In the genomic region with DNA sequence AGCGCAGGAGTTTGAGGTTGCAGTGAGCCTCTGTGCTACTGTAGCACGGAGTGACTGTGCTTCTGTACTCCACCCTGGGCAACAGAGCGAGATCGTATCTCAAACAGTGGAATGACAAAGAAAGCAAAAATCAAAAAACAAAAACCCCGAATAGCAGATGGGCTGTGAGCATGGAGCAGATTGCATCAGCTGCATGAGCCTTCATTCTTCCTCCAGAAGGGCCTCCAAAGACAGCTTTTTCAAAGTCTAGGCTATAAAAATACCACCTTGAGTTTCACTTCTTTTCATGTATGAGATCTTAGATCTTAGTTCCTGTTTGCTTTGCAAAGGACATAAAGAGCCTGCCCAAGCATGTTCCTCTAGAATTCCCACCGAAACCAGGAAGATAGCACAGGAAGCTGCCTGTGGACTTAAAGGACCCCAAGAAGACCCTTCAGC, we compare ENCODE assay signal across 10 cellular contexts. TPM values are rescaled to one million over a fixed set of nuclear protein-coding genes. Genes with fewer than 3 reads are reported as not detected.
DNase-seq lines count a peak whose midpoint lies in the region; ATAC-seq and TF ChIP-seq lines count a peak whose summit lies in the region.
"Had no signal": no experiment of that assay in that cellular context is flagged by ENCODE, and none has a peak within 500 bp of the region (broad histone marks: within the 10 kb centered on the region; RNA-seq: fewer than 3 reads in every experiment).

No MANE protein-coding gene starts in this region.

- CTCF ChIA-PET in CD4-positive, alpha-beta T cell (lab: Charles Lee) = no interaction called here
- CTCF ChIA-PET in activated CD8-positive, alpha-beta T cell treated with anti-CD3 and anti-CD28 coated beads, Interleukin-2, amount 10 ng/mL, durations not matched to agents 7 days and 5 days (lab: Charles Lee) = interaction anchor here (0.7 to 2.3 kb wide), 9 partner anchors 9 to 427 kb away, joined by 3 to 10 read pairs (median 4); partner anchors contain the start of gene ARL15
- CTCF ChIA-PET in activated CD8-positive, alpha-beta memory T cell treated with anti-CD3 and anti-CD28 coated beads, Interleukin-2, amount 10 ng/mL, durations not matched to agents 7 days and 5 days (lab: Charles Lee) = interaction anchor here (1.3 to 1.4 kb wide), 2 partner anchors 47 to 197 kb away, joined by 3 read pairs; no protein-coding TSS in a partner anchor

- TF ChIP-seq CTCF in CD4-positive, alpha-beta T cell (IDR thresholded peaks at IDR 0.05) = no peak

- no peaks in the 10 kb centered on the region for H3K9me3 Mint-ChIP-seq in CD4-positive, alpha-beta T cell
- H3K9me3 Mint-ChIP-seq in activated CD8-positive, alpha-beta T cell treated with anti-CD3 and anti-CD28 coated beads, Interleukin-2, amount 10 ng/mL, durations not matched to agents 7 days and 5 days (ENCODE audit: insufficient read depth) = no peaks in the 10 kb centered on the region
- no peaks in the 10 kb centered on the region for H3K9me3 Mint-ChIP-seq in activated CD8-positive, alpha-beta memory T cell treated with anti-CD3 and anti-CD28 coated beads, Interleukin-2, amount 10 ng/mL, durations not matched to agents 7 days and 5 days (ENCODE audit: low read depth)
- H3K9me3 Mint-ChIP-seq: neural crest cell had no signal

- H3K27me3 Mint-ChIP-seq in CD4-positive, alpha-beta T cell = no peaks in the 10 kb centered on the region
- peaks cover 2% of the 10 kb centered on the region for H3K27me3 Mint-ChIP-seq in activated CD8-positive, alpha-beta T cell treated with anti-CD3 and anti-CD28 coated beads, Interleukin-2, amount 10 ng/mL, durations not matched to agents 7 days and 5 days (ENCODE audit: low read depth)
- peaks cover 12% of the 10 kb centered on the region for H3K27me3 Mint-ChIP-seq in activated CD8-positive, alpha-beta memory T cell treated with anti-CD3 and anti-CD28 coated beads, Interleukin-2, amount 10 ng/mL, durations not matched to agents 7 days and 5 days

- H3K27ac Mint-ChIP-seq in CD4-positive, alpha-beta T cell = peak overlapping the region; percentile 40
- H3K27ac Mint-ChIP-seq in activated CD8-positive, alpha-beta T cell treated with anti-CD3 and anti-CD28 coated beads, Interleukin-2, amount 10 ng/mL, durations not matched to agents 7 days and 5 days = peak overlapping the region; percentile 76
- no peak overlapping the region for H3K27ac Mint-ChIP-seq in activated CD8-positive, alpha-beta memory T cell treated with anti-CD3 and anti-CD28 coated beads, Interleukin-2, amount 10 ng/mL, durations not matched to agents 7 days and 5 days

- no peaks in the 10 kb centered on the region for H3K27me3 ChIP-seq in CD4-positive, alpha-beta T cell (ENCODE audit: control insufficient read depth, insufficient read depth, low read length)

- peak overlapping the region; percentile 15 for H3K27ac ChIP-seq in CD4-positive, alpha-beta T cell (ENCODE audit: low read depth, low read length)

- no peaks in the 10 kb centered on the region for H3K36me3 Mint-ChIP-seq in CD4-positive, alpha-beta T cell (ENCODE audit: low read depth)
- no peaks in the 10 kb centered on the region for H3K36me3 Mint-ChIP-seq in activated CD8-positive, alpha-beta T cell treated with anti-CD3 and anti-CD28 coated beads, Interleukin-2, amount 10 ng/mL, durations not matched to agents 7 days and 5 days (ENCODE audit: low read depth)
- no peaks in the 10 kb centered on the region for H3K36me3 Mint-ChIP-seq in activated CD8-positive, alpha-beta memory T cell treated with anti-CD3 and anti-CD28 coated beads, Interleukin-2, amount 10 ng/mL, durations not matched to agents 7 days and 5 days

- H3K4me1 Mint-ChIP-seq in CD4-positive, alpha-beta T cell (ENCODE audit: low read depth) = peaks cover 26% of the 10 kb centered on the region
- peaks cover 17% of the 10 kb centered on the region for H3K4me1 Mint-ChIP-seq in activated CD8-positive, alpha-beta T cell treated with anti-CD3 and anti-CD28 coated beads, Interleukin-2, amount 10 ng/mL, durations not matched to agents 7 days and 5 days (ENCODE audit: low read depth)
- peaks cover 4% of the 10 kb centered on the region for H3K4me1 Mint-ChIP-seq in activated CD8-positive, alpha-beta memory T cell treated with anti-CD3 and anti-CD28 coated beads, Interleukin-2, amount 10 ng/mL, durations not matched to agents 7 days and 5 days
- H3K4me1 Mint-ChIP-seq: neural crest cell had no signal

- H3K4me3 Mint-ChIP-seq in CD4-positive, alpha-beta T cell = peak overlapping the region; percentile 34
- no peak overlapping the region for H3K4me3 Mint-ChIP-seq in activated CD8-positive, alpha-beta T cell treated with anti-CD3 and anti-CD28 coated beads, Interleukin-2, amount 10 ng/mL, durations not matched to agents 7 days and 5 days
- H3K4me3 Mint-ChIP-seq in activated CD8-positive, alpha-beta memory T cell treated with anti-CD3 and anti-CD28 coated beads, Interleukin-2, amount 10 ng/mL, durations not matched to agents 7 days and 5 days = no peak overlapping the region
- H3K4me3 Mint-ChIP-seq: neural crest cell had no signal

- H3K9me3 ChIP-seq in CD4-positive, alpha-beta T cell (ENCODE audit: control insufficient read depth, low read length) = no peaks in the 10 kb centered on the region

- POLR2A ChIA-PET in CD4-positive, alpha-beta T cell (lab: Charles Lee) = interaction anchor here (0.7 to 1.3 kb wide), 4 partner anchors 13 to 1408 kb away, joined by 3 to 6 read pairs (median 4); partner anchors contain the start of genes ARL15 and SNX18
- POLR2A ChIA-PET in activated CD8-positive, alpha-beta T cell treated with anti-CD3 and anti-CD28 coated beads, Interleukin-2, amount 10 ng/mL, durations not matched to agents 7 days and 5 days (lab: Charles Lee) = no interaction called here

- intact Hi-C loops in CD4-positive, alpha-beta T cell (cut with DNase I, micrococcal nuclease) = no loop called here

- peak; percentile 49 for ATAC-seq in CD4-positive, alpha-beta T cell (ENCODE audit: poor library complexity)
- peak; percentile 89 for ATAC-seq in GM19395 (IDR thresholded peaks at IDR 0.05; ENCODE audit: unreplicated experiment)
- peak; percentile 87 for ATAC-seq in HG03135 (IDR thresholded peaks at IDR 0.05; ENCODE audit: unreplicated experiment)
- peak; percentile 71 for ATAC-seq in activated CD8-positive, alpha-beta T cell treated with anti-CD3 and anti-CD28 coated beads, Interleukin-2, amount 10 ng/mL, durations not matched to agents 7 days and 5 days
- ATAC-seq in activated CD8-positive, alpha-beta memory T cell treated with anti-CD3 and anti-CD28 coated beads, Interleukin-2, amount 10 ng/mL, durations not matched to agents 7 days and 5 days = no peak
- ATAC-seq: Panc1 had no signal

- DNase-seq in CD4-positive, alpha-beta T cell = no peak
- peak; percentile 27 for DNase-seq in activated CD8-positive, alpha-beta T cell treated with anti-CD3 and anti-CD28 coated beads, Interleukin-2, amount 10 ng/mL, durations not matched to agents 7 days and 5 days
- DNase-seq in NCI-H1694 treated with DMSO at 0.1 percent for 48 hours (lab: John Stamatoyannopoulos, UW) = no peak
- DNase-seq in activated CD8-positive, alpha-beta memory T cell treated with anti-CD3 and anti-CD28 coated beads, Interleukin-2, amount 50 U/mL, for 4 hours = no peak
- no peak for DNase-seq in AG20443 (ENCODE audit: low spot score)
- DNase-seq in activated CD8-positive, alpha-beta memory T cell treated with anti-CD3 and anti-CD28 coated beads, Interleukin-2, amount 10 ng/mL, durations not matched to agents 7 days and 5 days = no peak

RNA-seq across cellular contexts. Expression of gene HSPB3, which starts 15.0 kb away (rescaled TPM):
- not detected for total RNA-seq in CD4-positive, alpha-beta T cell
- not detected for total RNA-seq in activated CD8-positive, alpha-beta T cell treated with anti-CD3 and anti-CD28 coated beads, Interleukin-2, amount 10 ng/mL, durations not matched to agents 7 days and 5 days
- not detected for total RNA-seq in activated CD8-positive, alpha-beta memory T cell treated with anti-CD3 and anti-CD28 coated beads, Interleukin-2, amount 10 ng/mL, durations not matched to agents 7 days and 5 days
- total RNA-seq: neural crest cell had no signal
